Comparison of ENCODE assay signal across 1 cellular context in genomic region chr5:121144764-121145163, GRCh38.
TF ChIP-seq lines count a peak whose summit lies in the region.

No MANE protein-coding gene starts in this region.

TF ChIP-seq in SK-N-SH, 30 proteins besides CTCF, POLR2A, EP300 and RAD21 (continued from another document):
- TF ChIP-seq REST (IDR thresholded peaks at IDR 0.05; ENCODE audit: low read depth, low read length) (no peak), GATA2 (CRISPR knock-in tag; IDR thresholded peaks at IDR 0.05) (no peak), TAF1 (IDR thresholded peaks at IDR 0.05; ENCODE audit: borderline replicate concordance, low read depth, low read length) (no peak), RXRA (IDR thresholded peaks at IDR 0.05; ENCODE audit: borderline replicate concordance, low read depth) (no peak), GABPA (IDR thresholded peaks at IDR 0.05; ENCODE audit: low read depth) (no peak), TCF12 (IDR thresholded peaks at IDR 0.05) (no peak), MEF2A (IDR thresholded peaks at IDR 0.05; ENCODE audit: borderline replicate concordance, low read depth) (no peak), TEAD4 (IDR thresholded peaks at IDR 0.05; ENCODE audit: borderline replicate concordance, insufficient read depth) (no peak), CHD2 (IDR thresholded peaks at IDR 0.05; ENCODE audit: low read length, partially characterized antibody) (no peak), PBX3 (IDR thresholded peaks at IDR 0.05) (peak; percentile 59), YY1 (IDR thresholded peaks at IDR 0.05; ENCODE audit: low read depth) (no peak), POLR2AphosphoS5 (IDR thresholded peaks at IDR 0.05; ENCODE audit: low read depth, low read length) (no peak), ZBTB33 (IDR thresholded peaks at IDR 0.05; ENCODE audit: borderline replicate concordance, low read depth) (no peak), ELF1 (IDR thresholded peaks at IDR 0.05) (no peak), USF2 (IDR thresholded peaks at IDR 0.05; ENCODE audit: borderline replicate concordance, low read depth, low read length) (no peak)
